In genomic region chr14:63496837-63497400, GRCh38 we compare ENCODE assay signal across 27 cellular contexts. TPM values are rescaled to one million over a fixed set of nuclear protein-coding genes. Genes with fewer than 3 reads are reported as not detected.
DNase-seq lines count a peak whose midpoint lies in the region; ATAC-seq and TF ChIP-seq lines count a peak whose summit lies in the region.
"Had no signal": no experiment of that assay in that cellular context is flagged by ENCODE, and none has a peak within 500 bp of the region (broad histone marks: within the 10 kb centered on the region; RNA-seq: fewer than 3 reads in every experiment).

No MANE protein-coding gene starts in this region.

- H3K9me3 ChIP-seq in Loucy (ENCODE audit: insufficient read depth, low read depth, low read length) (no peaks in the 10 kb centered on the region), left lung (no peaks in the 10 kb centered on the region)
- H3K9me3 ChIP-seq: adrenal gland, suprapubic skin, uterus had no signal

- no peak overlapping the region for H3K4me3 ChIP-seq in Loucy (ENCODE audit: low read length, poor library complexity, severe bottlenecking)
- H3K4me3 ChIP-seq in coronary artery: no peak overlapping the region
- no peak overlapping the region for H3K4me3 ChIP-seq in left lung
- H3K4me3 ChIP-seq: adrenal gland, lung, smooth muscle cell, suprapubic skin, uterus had no signal

- H3K9me3 Mint-ChIP-seq in type B pancreatic cell: no peaks in the 10 kb centered on the region
- H3K9me3 Mint-ChIP-seq: activated CD4-positive, alpha-beta memory T cell treated with anti-CD3 and anti-CD28 coated beads, Interleukin-2, amount 10 ng/mL, durations not matched to agents 7 days and 5 days; activated naive CD4-positive, alpha-beta T cell treated with anti-CD3 and anti-CD28 coated beads, Interleukin-2, amount 10 ng/mL, durations not matched to agents 7 days and 5 days; activated T-helper 1 cell treated with anti-CD3 and anti-CD28 coated beads, Interleukin-12 subunit alpha, Interleukin-12 subunit beta, Interleukin-2, Interleukin-4 antibody, amounts not matched to agents 30 ng/mL and 10 ng/mL and 1 ng/mL, durations not matched to agents 14 hours and 24 hours and 36 hours; CD8-positive, alpha-beta memory T cell had no signal

- DNase-seq in coronary artery (ENCODE audit: low spot score) (no peak), left lung (peak in 1 of 2 donors; percentile 44), type B pancreatic cell (ENCODE audit: extremely low spot score, unreplicated experiment) (no peak), T-helper 2 cell (no peak), amniotic stem cell (lab: John Stamatoyannopoulos, UW) (no peak)
- DNase-seq: activated CD4-positive, alpha-beta memory T cell treated with anti-CD3 and anti-CD28 coated beads, Interleukin-2, amount 10 ng/mL, durations not matched to agents 7 days and 5 days; activated CD4-positive, alpha-beta T cell treated with anti-CD3 and anti-CD28 coated beads for 1 hour; activated CD8-positive, alpha-beta memory T cell treated with anti-CD3 and anti-CD28 coated beads, Interleukin-2, amount 50 U/mL, for 4 hours; activated naive CD4-positive, alpha-beta T cell treated with anti-CD3 and anti-CD28 coated beads, Interleukin-2, amount 10 ng/mL, durations not matched to agents 7 days and 5 days; adrenal gland; CD8-positive, alpha-beta memory T cell; effector CD4-positive, alpha-beta T cell; IMR-90; NCI-H146; NCI-H446; NCI-H748 treated with DMSO at 0.1 percent for 48 hours; SHP77; stimulated activated CD4-positive, alpha-beta T cell treated with anti-CD3 and anti-CD28 coated beads, Interleukin-1b, Interleukin-23, amount 100 ng/mL, for 48 hours; stimulated activated naive CD4-positive, alpha-beta T cell treated with Interleukin-2 at 50 U/mL for 16 hours; uterus had no signal

- peaks cover 30% of the 10 kb centered on the region for H4K20me1 ChIP-seq in Loucy (ENCODE audit: insufficient read depth, low read length, poor library complexity, severe bottlenecking)

- peaks cover 10% of the 10 kb centered on the region for H3K36me3 Mint-ChIP-seq in type B pancreatic cell

- intact Hi-C loops in left lung (cut with DNase I): no loop called here

- no peaks in the 10 kb centered on the region for H3K9me2 ChIP-seq in Loucy (replicated peaks; ENCODE audit: low read depth, low read length)

- H3K27ac Mint-ChIP-seq in type B pancreatic cell: peak overlapping the region; percentile 39
- H3K27ac Mint-ChIP-seq: activated CD4-positive, alpha-beta memory T cell treated with anti-CD3 and anti-CD28 coated beads, Interleukin-2, amount 10 ng/mL, durations not matched to agents 7 days and 5 days; activated naive CD4-positive, alpha-beta T cell treated with anti-CD3 and anti-CD28 coated beads, Interleukin-2, amount 10 ng/mL, durations not matched to agents 7 days and 5 days; activated T-helper 1 cell treated with anti-CD3 and anti-CD28 coated beads, Interleukin-12 subunit alpha, Interleukin-12 subunit beta, Interleukin-2, Interleukin-4 antibody, amounts not matched to agents 30 ng/mL and 10 ng/mL and 1 ng/mL, durations not matched to agents 14 hours and 24 hours and 36 hours; CD8-positive, alpha-beta memory T cell had no signal

- no peak overlapping the region for H2AFZ ChIP-seq in Loucy (ENCODE audit: low read length)

- no peaks in the 10 kb centered on the region for H3K27me3 Mint-ChIP-seq in type B pancreatic cell
- H3K27me3 Mint-ChIP-seq: activated CD4-positive, alpha-beta memory T cell treated with anti-CD3 and anti-CD28 coated beads, Interleukin-2, amount 10 ng/mL, durations not matched to agents 7 days and 5 days; activated naive CD4-positive, alpha-beta T cell treated with anti-CD3 and anti-CD28 coated beads, Interleukin-2, amount 10 ng/mL, durations not matched to agents 7 days and 5 days had no signal

- TF ChIP-seq CTCF in Loucy (conservative IDR thresholded peaks at IDR 0.05; ENCODE audit: low read length) (no peak), coronary artery (IDR thresholded peaks at IDR 0.05) (no peak), left lung (IDR thresholded peaks at IDR 0.05) (no peak), type B pancreatic cell (conservative IDR thresholded peaks at IDR 0.05) (no peak)

- H3K27ac ChIP-seq in coronary artery (peak overlapping the region; percentile 27 to 40), left lung (peak overlapping the region in 1 of 2 donors; percentile 50)
- H3K27ac ChIP-seq: adrenal gland, epithelial cell of prostate, suprapubic skin, uterus had no signal

- H3K36me3 ChIP-seq in Loucy (ENCODE audit: insufficient read depth, low read length) (peaks cover 7% of the 10 kb centered on the region; the same call in 1 of the 2 replicates), left lung (no peaks in the 10 kb centered on the region)
- H3K36me3 ChIP-seq: adrenal gland, suprapubic skin, uterus had no signal

- H3K79me2 ChIP-seq in Loucy (ENCODE audit: insufficient read depth, low read length): peaks cover 98% of the 10 kb centered on the region

- H3K4me1 Mint-ChIP-seq in type B pancreatic cell (ENCODE audit: unreplicated experiment): peaks cover 39% of the 10 kb centered on the region

- H3F3A ChIP-seq in Loucy (ENCODE audit: low read depth): no peaks in the 10 kb centered on the region

- peak overlapping the region; percentile 24 for H3K4me2 ChIP-seq in Loucy (ENCODE audit: low read depth, low read length, poor library complexity, severe bottlenecking)
- H3K4me2 ChIP-seq: smooth muscle cell had no signal

- no peak overlapping the region for H3K9ac ChIP-seq in Loucy (ENCODE audit: low read depth, low read length, poor library complexity, severe bottlenecking)

- ATAC-seq in left lung (peak; percentile 75), GM19452 (IDR thresholded peaks at IDR 0.05; ENCODE audit: unreplicated experiment) (no peak)

- H3K4me3 Mint-ChIP-seq in type B pancreatic cell: no peak overlapping the region
- H3K4me3 Mint-ChIP-seq: activated CD4-positive, alpha-beta memory T cell treated with anti-CD3 and anti-CD28 coated beads, Interleukin-2, amount 10 ng/mL, durations not matched to agents 7 days and 5 days; activated naive CD4-positive, alpha-beta T cell treated with anti-CD3 and anti-CD28 coated beads, Interleukin-2, amount 10 ng/mL, durations not matched to agents 7 days and 5 days; activated T-helper 1 cell treated with anti-CD3 and anti-CD28 coated beads, Interleukin-12 subunit alpha, Interleukin-12 subunit beta, Interleukin-2, Interleukin-4 antibody, amounts not matched to agents 30 ng/mL and 10 ng/mL and 1 ng/mL, durations not matched to agents 14 hours and 24 hours and 36 hours; CD8-positive, alpha-beta memory T cell had no signal

- H3K4me1 ChIP-seq in Loucy (ENCODE audit: insufficient read depth, low read length, poor library complexity, severe bottlenecking) (peaks cover 21% of the 10 kb centered on the region), left lung (peaks cover 5 to 31% of the 10 kb centered on the region in 2 donors)

- H3K27me3 ChIP-seq in Loucy (ENCODE audit: insufficient read depth, low read length, poor library complexity, severe bottlenecking): no peaks in the 10 kb centered on the region
- no peaks in the 10 kb centered on the region for H3K27me3 ChIP-seq in left lung
- H3K27me3 ChIP-seq: adrenal gland, suprapubic skin, uterus had no signal

RNA-seq across cellular contexts. Expression of gene PPP2R5E, which starts 46.3 kb away (rescaled TPM):
- total RNA-seq in left lung (10 to 100 TPM; 44.1 to 45.3 TPM), type B pancreatic cell (ENCODE audit: low replicate concordance) (47.3 and 50.8 TPM in 2 replicates)
